In the genomic region with DNA sequence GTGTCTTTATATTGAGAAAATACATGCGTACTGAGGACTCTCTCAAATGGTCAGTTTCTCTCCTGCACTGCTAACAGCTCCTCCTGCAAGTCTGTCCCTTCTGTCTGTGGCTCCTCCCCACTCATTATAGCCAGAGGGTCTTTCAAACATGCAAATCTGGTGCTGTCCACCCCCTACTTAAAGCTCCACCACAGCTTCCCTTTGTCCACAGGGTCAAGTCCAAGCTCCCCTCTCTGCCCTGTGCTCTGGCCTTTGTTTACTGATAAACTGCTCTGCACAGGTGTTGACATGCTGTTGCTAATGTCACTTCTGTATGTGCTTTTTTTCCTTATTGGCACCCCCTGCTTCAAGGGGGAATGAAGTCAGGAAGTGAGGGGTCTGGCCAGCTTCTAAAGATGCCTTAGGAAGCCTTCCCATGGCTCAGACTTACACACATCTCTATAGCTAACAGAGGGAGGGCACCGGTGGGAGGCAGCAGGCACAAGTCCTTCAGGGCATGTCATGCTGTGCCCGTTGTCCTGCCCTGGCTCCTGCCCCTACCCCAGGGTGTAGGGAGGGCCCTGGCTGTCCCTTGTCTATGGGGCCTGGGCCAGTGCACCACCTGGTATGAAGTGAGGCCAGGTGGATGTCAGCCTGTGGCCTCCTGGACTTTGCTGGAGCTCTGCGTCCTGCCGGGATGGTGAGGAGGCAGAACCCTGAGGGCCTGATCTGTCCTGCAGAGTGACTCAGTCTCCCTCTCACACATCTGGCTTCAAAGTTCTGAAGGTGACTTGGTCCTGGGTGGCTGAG, we compare ENCODE assay signal across 1 cellular context.
TF ChIP-seq lines count a peak whose summit lies in the region.

No MANE protein-coding gene starts in this region.

TF ChIP-seq in H1, 55 proteins besides CTCF, POLR2A, EP300 and RAD21:
- TF ChIP-seq SAP30 (IDR thresholded peaks at IDR 0.05; ENCODE audit: insufficient read depth, insufficient replicate concordance, low read length) = no peak
- TF ChIP-seq RFX5 (IDR thresholded peaks at IDR 0.05; ENCODE audit: borderline replicate concordance, low read depth, low read length) = no peak
- TF ChIP-seq POU5F1 (IDR thresholded peaks at IDR 0.05; ENCODE audit: low read depth, low read length) = no peak
- TF ChIP-seq GTF2F1 (IDR thresholded peaks at IDR 0.05; ENCODE audit: borderline replicate concordance, low read depth, low read length) = no peak
- no peak for TF ChIP-seq BACH1 (IDR thresholded peaks at IDR 0.05; ENCODE audit: low read length)
- TF ChIP-seq SIRT6 (IDR thresholded peaks at IDR 0.05; ENCODE audit: low read length) = no peak
